Comparison of ENCODE assay signal across 10 cellular contexts in the genomic region with DNA sequence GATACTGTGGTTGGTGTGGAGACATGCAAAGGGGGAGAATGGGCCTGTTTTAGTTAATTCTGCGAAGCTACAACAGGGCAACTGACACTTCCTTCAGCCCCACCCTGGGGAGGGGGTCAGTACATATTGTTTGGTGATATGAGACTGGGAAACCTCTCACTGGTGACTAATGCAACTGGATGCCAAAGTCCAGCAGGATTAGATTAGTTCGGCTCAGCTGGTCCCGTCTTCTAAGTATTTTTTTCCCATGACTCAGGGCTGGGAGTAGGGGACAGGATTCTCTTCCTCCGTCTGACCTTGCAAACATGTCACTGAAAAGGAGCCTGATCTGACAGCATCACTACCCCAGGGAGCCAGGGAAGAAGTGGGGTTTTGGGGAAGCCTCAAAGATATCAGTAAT. TPM values are rescaled to one million over a fixed set of nuclear protein-coding genes. Genes with fewer than 3 reads are reported as not detected.
DNase-seq lines count a peak whose midpoint lies in the region; ATAC-seq and TF ChIP-seq lines count a peak whose summit lies in the region.
"Had no signal": no experiment of that assay in that cellular context is flagged by ENCODE, and none has a peak within 500 bp of the region (broad histone marks: within the 10 kb centered on the region; RNA-seq: fewer than 3 reads in every experiment).

No MANE protein-coding gene starts in this region.

- no peaks in the 10 kb centered on the region for H3F3A ChIP-seq in Loucy (ENCODE audit: low read depth)

- TF ChIP-seq POLR2A in uterus (IDR thresholded peaks at IDR 0.05) = no peak

- peak overlapping the region; percentile 24 for H3K4me2 ChIP-seq in Loucy (ENCODE audit: low read depth, low read length, poor library complexity, severe bottlenecking)

- H3K36me3 ChIP-seq in Loucy (ENCODE audit: insufficient read depth, low read length) (no peaks in the 10 kb centered on the region), left lung (no peaks in the 10 kb centered on the region), uterus (no peaks in the 10 kb centered on the region)

- intact Hi-C loops in left lung (cut with DNase I) = no loop called here
- intact Hi-C loops in uterus (cut with DNase I; ENCODE audit: low total_unique reads) = no loop called here

- peak; percentile 29 for ATAC-seq in left lung
- ATAC-seq in HG03280 (IDR thresholded peaks at IDR 0.05; ENCODE audit: unreplicated experiment) = no peak
- ATAC-seq in HG03135 (IDR thresholded peaks at IDR 0.05; ENCODE audit: unreplicated experiment) = no peak
- no peak for ATAC-seq in GM18870 (IDR thresholded peaks at IDR 0.05; ENCODE audit: unreplicated experiment)
- ATAC-seq: WTC11 had no signal

- no peak overlapping the region for H3K9ac ChIP-seq in Loucy (ENCODE audit: low read depth, low read length, poor library complexity, severe bottlenecking)

- DNase-seq in left lung (no peak), uterus (peak; percentile 28 to 64)
- DNase-seq: cortex of kidney, NCI-H2171 had no signal

- H3K79me2 ChIP-seq in Loucy (ENCODE audit: insufficient read depth, low read length) = no peaks in the 10 kb centered on the region

- no peaks in the 10 kb centered on the region for H4K20me1 ChIP-seq in Loucy (ENCODE audit: insufficient read depth, low read length, poor library complexity, severe bottlenecking)

- H3K27me3 ChIP-seq in Loucy (ENCODE audit: insufficient read depth, low read length, poor library complexity, severe bottlenecking) (no peaks in the 10 kb centered on the region), left lung (no peaks in the 10 kb centered on the region), uterus (no peaks in the 10 kb centered on the region)

- H3K9me3 ChIP-seq in Loucy (ENCODE audit: insufficient read depth, low read depth, low read length) (no peaks in the 10 kb centered on the region), left lung (no peaks in the 10 kb centered on the region), uterus (no peaks in the 10 kb centered on the region)

- H3K4me1 ChIP-seq in Loucy (ENCODE audit: insufficient read depth, low read length, poor library complexity, severe bottlenecking) = peaks cover 7% of the 10 kb centered on the region
- H3K4me1 ChIP-seq in left lung = peaks cover 40 to 60% of the 10 kb centered on the region in 2 donors
- H3K4me1 ChIP-seq in uterus = no peaks in the 10 kb centered on the region

- TF ChIP-seq CTCF in Loucy (conservative IDR thresholded peaks at IDR 0.05; ENCODE audit: low read length) (no peak), left lung (IDR thresholded peaks at IDR 0.05) (no peak), uterus (IDR thresholded peaks at IDR 0.05) (no peak)

- H3K9me2 ChIP-seq in Loucy (replicated peaks; ENCODE audit: low read depth, low read length) = no peaks in the 10 kb centered on the region

- H3K27ac ChIP-seq in cingulate gyrus (ENCODE audit: low read depth, low read length) (peak overlapping the region; percentile 50), left lung (peak overlapping the region; percentile 62 to 73), uterus (peak overlapping the region; percentile 4 to 23)

- H2AFZ ChIP-seq in Loucy (ENCODE audit: low read length) = no peak overlapping the region

- H3K4me3 ChIP-seq in Loucy (ENCODE audit: low read length, poor library complexity, severe bottlenecking) = no peak overlapping the region
- no peak overlapping the region for H3K4me3 ChIP-seq in left lung
- H3K4me3 ChIP-seq in uterus = no peak overlapping the region

RNA-seq across cellular contexts. Expression of gene PLXNA2, which starts 42.9 kb away (rescaled TPM):
- total RNA-seq in left lung = 10 to 100 TPM; 73.5 to 92.8 TPM
- total RNA-seq in uterus = 10 to 100 TPM in 2 of 4 donors, 1 to 10 TPM in 2; 5.4 to 94.5 (median 9.5) TPM

Comparison
In these comparisons a context has a peak if more than half of its experiments do, and no peak if none do; other contexts are left out.
1. H3K27ac ChIP-seq: peak in every context shown above with its lines; median percentile 68 in left lung; 50 in cingulate gyrus; 14 in uterus.
2. DNase-seq: peak in uterus (2 of 2); none in left lung (0 of 2).